ENCODE assay signal across 24 cellular contexts in genomic region chr13:100338265-100338664, GRCh38.
"Had no signal": no experiment of that assay in that cellular context is flagged by ENCODE, and none has a peak within 500 bp of the region (broad histone marks: within the 10 kb centered on the region; RNA-seq: fewer than 3 reads in every experiment).

No MANE protein-coding gene starts in this region.

- H2AFZ ChIP-seq: parathyroid adenoma had no signal

- H3K4me3 ChIP-seq: colonic mucosa, dorsolateral prefrontal cortex, heart right ventricle, stomach, suprapubic skin, tibial nerve had no signal

- H3K4me1 ChIP-seq: colonic mucosa, parathyroid adenoma, stomach, suprapubic skin, tibial nerve had no signal

- FAIRE-seq: endothelial cell of umbilical vein, keratinocyte had no signal

- H3K27me3 Mint-ChIP-seq: activated naive CD4-positive, alpha-beta T cell treated with anti-CD3 and anti-CD28 coated beads, Interleukin-2, amount 50 U/mL, for 24 hours; brain; effector memory CD8-positive, alpha-beta T cell had no signal

- H3K9me3 ChIP-seq: colonic mucosa, neutrophil, stomach had no signal

- H3K4me1 Mint-ChIP-seq: brain, nephron had no signal

- H3K27ac Mint-ChIP-seq: activated naive CD4-positive, alpha-beta T cell treated with anti-CD3 and anti-CD28 coated beads, Interleukin-2, amount 50 U/mL, for 24 hours; brain; effector memory CD8-positive, alpha-beta T cell; nephron; WTC11 had no signal

- H3K79me2 ChIP-seq: parathyroid adenoma had no signal

- H3K9ac ChIP-seq: parathyroid adenoma had no signal

- H3K27ac ChIP-seq: colonic mucosa, dorsolateral prefrontal cortex, heart right ventricle, neutrophil, parathyroid adenoma, stomach, suprapubic skin, tibial nerve had no signal

- DNase-seq: activated gamma-delta T cell treated with Interleukin-2 at 50 U/mL for 16 hours; activated T-cell treated with anti-CD3 and anti-CD28 coated beads, Interleukin-2, amount 50 U/mL, for 1 hour; anterior cingulate cortex; caudate nucleus; colonic mucosa; dorsolateral prefrontal cortex; effector memory CD8-positive, alpha-beta T cell; heart right ventricle; left colon; mesenchymal stem cell; right cardiac atrium; stimulated activated CD4-positive, alpha-beta T cell treated with anti-CD3 and anti-CD28 coated beads, Interleukin-1b, Interleukin-23, amount 100 ng/mL, for 48 hours; stomach had no signal

- H3K4me3 Mint-ChIP-seq: activated naive CD4-positive, alpha-beta T cell treated with anti-CD3 and anti-CD28 coated beads, Interleukin-2, amount 50 U/mL, for 24 hours; brain; effector memory CD8-positive, alpha-beta T cell; nephron; WTC11 had no signal

- ATAC-seq: effector memory CD8-positive, alpha-beta T cell; esophagus mucosa; heart right ventricle; left colon; right cardiac atrium; WTC11 had no signal

- H3K36me3 ChIP-seq: colonic mucosa, neutrophil had no signal

- H3K27me3 ChIP-seq: colonic mucosa, dorsolateral prefrontal cortex, heart right ventricle, neutrophil, stomach, suprapubic skin, tibial nerve had no signal

- H3K9me3 Mint-ChIP-seq: activated naive CD4-positive, alpha-beta T cell treated with anti-CD3 and anti-CD28 coated beads, Interleukin-2, amount 50 U/mL, for 24 hours had no signal
